Comparison of ENCODE assay signal across 1 cellular context in genomic region chr16:69763557-69763942, GRCh38.
TF ChIP-seq lines count a peak whose summit lies in the region.

No MANE protein-coding gene starts in this region.

TF ChIP-seq in GM12878, 131 proteins besides CTCF, POLR2A, EP300 and RAD21:
- TF ChIP-seq, protein P1, sequence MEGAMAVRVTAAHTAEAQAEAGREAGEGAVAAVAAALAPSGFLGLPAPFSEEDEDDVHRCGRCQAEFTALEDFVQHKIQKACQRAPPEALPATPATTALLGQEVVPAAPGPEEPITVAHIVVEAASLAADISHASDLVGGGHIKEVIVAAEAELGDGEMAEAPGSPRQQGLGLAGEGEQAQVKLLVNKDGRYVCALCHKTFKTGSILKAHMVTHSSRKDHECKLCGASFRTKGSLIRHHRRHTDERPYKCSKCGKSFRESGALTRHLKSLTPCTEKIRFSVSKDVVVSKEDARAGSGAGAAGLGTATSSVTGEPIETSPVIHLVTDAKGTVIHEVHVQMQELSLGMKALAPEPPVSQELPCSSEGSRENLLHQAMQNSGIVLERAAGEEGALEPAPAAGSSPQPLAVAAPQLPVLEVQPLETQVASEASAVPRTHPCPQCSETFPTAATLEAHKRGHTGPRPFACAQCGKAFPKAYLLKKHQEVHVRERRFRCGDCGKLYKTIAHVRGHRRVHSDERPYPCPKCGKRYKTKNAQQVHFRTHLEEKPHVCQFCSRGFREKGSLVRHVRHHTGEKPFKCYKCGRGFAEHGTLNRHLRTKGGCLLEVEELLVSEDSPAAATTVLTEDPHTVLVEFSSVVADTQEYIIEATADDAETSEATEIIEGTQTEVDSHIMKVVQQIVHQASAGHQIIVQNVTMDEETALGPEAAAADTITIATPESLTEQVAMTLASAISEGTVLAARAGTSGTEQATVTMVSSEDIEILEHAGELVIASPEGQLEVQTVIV (IDR thresholded peaks at IDR 0.05; ENCODE audit: borderline replicate concordance, partially characterized antibody), result no peak
- TF ChIP-seq BRCA1 (IDR thresholded peaks at IDR 0.05; ENCODE audit: low read depth, low read length), result no peak
- no peak for TF ChIP-seq HDGF (IDR thresholded peaks at IDR 0.05)
- TF ChIP-seq ZNF207 (IDR thresholded peaks at IDR 0.05; ENCODE audit: borderline replicate concordance), result no peak
- TF ChIP-seq RELB (IDR thresholded peaks at IDR 0.05; ENCODE audit: low read depth), result no peak
- TF ChIP-seq YY1 (IDR thresholded peaks at IDR 0.05; ENCODE audit: low read depth, low read length), result no peak
- TF ChIP-seq, protein P2, sequence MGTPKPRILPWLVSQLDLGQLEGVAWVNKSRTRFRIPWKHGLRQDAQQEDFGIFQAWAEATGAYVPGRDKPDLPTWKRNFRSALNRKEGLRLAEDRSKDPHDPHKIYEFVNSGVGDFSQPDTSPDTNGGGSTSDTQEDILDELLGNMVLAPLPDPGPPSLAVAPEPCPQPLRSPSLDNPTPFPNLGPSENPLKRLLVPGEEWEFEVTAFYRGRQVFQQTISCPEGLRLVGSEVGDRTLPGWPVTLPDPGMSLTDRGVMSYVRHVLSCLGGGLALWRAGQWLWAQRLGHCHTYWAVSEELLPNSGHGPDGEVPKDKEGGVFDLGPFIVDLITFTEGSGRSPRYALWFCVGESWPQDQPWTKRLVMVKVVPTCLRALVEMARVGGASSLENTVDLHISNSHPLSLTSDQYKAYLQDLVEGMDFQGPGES (IDR thresholded peaks at IDR 0.05), result no peak
- TF ChIP-seq PKNOX1 (IDR thresholded peaks at IDR 0.05), result no peak
- TF ChIP-seq, protein P3, sequence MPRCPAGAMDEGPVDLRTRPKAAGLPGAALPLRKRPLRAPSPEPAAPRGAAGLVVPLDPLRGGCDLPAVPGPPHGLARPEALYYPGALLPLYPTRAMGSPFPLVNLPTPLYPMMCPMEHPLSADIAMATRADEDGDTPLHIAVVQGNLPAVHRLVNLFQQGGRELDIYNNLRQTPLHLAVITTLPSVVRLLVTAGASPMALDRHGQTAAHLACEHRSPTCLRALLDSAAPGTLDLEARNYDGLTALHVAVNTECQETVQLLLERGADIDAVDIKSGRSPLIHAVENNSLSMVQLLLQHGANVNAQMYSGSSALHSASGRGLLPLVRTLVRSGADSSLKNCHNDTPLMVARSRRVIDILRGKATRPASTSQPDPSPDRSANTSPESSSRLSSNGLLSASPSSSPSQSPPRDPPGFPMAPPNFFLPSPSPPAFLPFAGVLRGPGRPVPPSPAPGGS (IDR thresholded peaks at IDR 0.05; ENCODE audit: borderline replicate concordance, insufficient read depth, low read depth, low read length, poor library complexity, severe bottlenecking), result no peak
- no peak for TF ChIP-seq ZNF622 (IDR thresholded peaks at IDR 0.05)
- no peak for TF ChIP-seq SMC3 (IDR thresholded peaks at IDR 0.05; ENCODE audit: borderline replicate concordance, low read length)
- TF ChIP-seq, protein P4, sequence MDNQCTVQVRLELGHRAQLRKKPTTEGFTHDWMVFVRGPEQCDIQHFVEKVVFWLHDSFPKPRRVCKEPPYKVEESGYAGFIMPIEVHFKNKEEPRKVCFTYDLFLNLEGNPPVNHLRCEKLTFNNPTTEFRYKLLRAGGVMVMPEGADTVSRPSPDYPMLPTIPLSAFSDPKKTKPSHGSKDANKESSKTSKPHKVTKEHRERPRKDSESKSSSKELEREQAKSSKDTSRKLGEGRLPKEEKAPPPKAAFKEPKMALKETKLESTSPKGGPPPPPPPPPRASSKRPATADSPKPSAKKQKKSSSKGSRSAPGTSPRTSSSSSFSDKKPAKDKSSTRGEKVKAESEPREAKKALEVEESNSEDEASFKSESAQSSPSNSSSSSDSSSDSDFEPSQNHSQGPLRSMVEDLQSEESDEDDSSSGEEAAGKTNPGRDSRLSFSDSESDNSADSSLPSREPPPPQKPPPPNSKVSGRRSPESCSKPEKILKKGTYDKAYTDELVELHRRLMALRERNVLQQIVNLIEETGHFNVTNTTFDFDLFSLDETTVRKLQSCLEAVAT (IDR thresholded peaks at IDR 0.05), result no peak
- TF ChIP-seq SPI1 (IDR thresholded peaks at IDR 0.05; ENCODE audit: borderline replicate concordance, insufficient read depth, low read depth, low read length), result no peak
- no peak for TF ChIP-seq SUPT20H (IDR thresholded peaks at IDR 0.05; ENCODE audit: borderline replicate concordance, control insufficient read depth, low read depth, low read length)
- TF ChIP-seq KDM1A (IDR thresholded peaks at IDR 0.05; ENCODE audit: borderline replicate concordance), result no peak
- TF ChIP-seq IKZF1 (conservative IDR thresholded peaks at IDR 0.05), result no peak
- TF ChIP-seq, protein P5, sequence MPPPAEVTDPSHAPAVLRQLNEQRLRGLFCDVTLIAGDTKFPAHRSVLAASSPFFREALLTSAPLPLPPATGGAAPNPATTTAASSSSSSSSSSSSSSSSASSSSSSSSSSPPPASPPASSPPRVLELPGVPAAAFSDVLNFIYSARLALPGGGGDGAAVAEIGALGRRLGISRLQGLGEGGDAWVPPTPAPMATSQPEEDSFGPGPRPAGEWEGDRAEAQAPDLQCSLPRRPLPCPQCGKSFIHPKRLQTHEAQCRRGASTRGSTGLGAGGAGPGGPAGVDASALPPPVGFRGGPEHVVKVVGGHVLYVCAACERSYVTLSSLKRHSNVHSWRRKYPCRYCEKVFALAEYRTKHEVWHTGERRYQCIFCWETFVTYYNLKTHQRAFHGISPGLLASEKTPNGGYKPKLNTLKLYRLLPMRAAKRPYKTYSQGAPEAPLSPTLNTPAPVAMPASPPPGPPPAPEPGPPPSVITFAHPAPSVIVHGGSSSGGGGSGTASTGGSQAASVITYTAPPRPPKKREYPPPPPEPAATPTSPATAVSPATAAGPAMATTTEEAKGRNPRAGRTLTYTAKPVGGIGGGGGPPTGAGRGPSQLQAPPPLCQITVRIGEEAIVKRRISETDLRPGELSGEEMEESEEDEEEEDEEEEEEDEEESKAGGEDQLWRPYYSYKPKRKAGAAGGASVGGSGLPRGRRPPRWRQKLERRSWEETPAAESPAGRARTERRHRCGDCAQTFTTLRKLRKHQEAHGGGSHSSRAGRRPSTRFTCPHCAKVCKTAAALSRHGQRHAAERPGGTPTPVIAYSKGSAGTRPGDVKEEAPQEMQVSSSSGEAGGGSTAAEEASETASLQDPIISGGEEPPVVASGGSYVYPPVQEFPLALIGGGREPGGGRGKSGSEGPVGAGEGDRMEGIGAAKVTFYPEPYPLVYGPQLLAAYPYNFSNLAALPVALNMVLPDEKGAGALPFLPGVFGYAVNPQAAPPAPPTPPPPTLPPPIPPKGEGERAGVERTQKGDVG (CRISPR knock-in tag; IDR thresholded peaks at IDR 0.05), result no peak
- TF ChIP-seq HSF1 (IDR thresholded peaks at IDR 0.05; ENCODE audit: low read depth, low read length), result no peak
